11 cellular contexts compared by ENCODE assay signal in genomic region chr1:17565551-17565971, GRCh38. TPM values are rescaled to one million over a fixed set of nuclear protein-coding genes. Genes with fewer than 3 reads are reported as not detected.
DNase-seq lines count a peak whose midpoint lies in the region; ATAC-seq and TF ChIP-seq lines count a peak whose summit lies in the region.
"Had no signal": no experiment of that assay in that cellular context is flagged by ENCODE, and none has a peak within 500 bp of the region (broad histone marks: within the 10 kb centered on the region; RNA-seq: fewer than 3 reads in every experiment).

No MANE protein-coding gene starts in this region.

- peak overlapping the region; percentile 75 for H3K4me3 Mint-ChIP-seq in glutamatergic neuron (ENCODE audit: unreplicated experiment)
- H3K4me3 Mint-ChIP-seq: activated naive CD8-positive, alpha-beta T cell treated with anti-CD3 and anti-CD28 coated beads for 36 hours; T-helper 2 cell treated with Interferon-gamma antibody and Interleukin-4, amounts not matched to agents 5 μg/mL and 100 μg/mL, for 36 hours had no signal

- H3K27me3 ChIP-seq in left ventricle myocardium inferior (ENCODE audit: low read depth) (no peaks in the 10 kb centered on the region), neural cell (ENCODE audit: insufficient read depth, low read depth, low read length) (no peaks in the 10 kb centered on the region), aorta (ENCODE audit: control insufficient read depth in 1 of 2, insufficient read depth in 2 of 2, low read length in 1 of 2) (no peaks in the 10 kb centered on the region), PC-3 (ENCODE audit: low read length) (no peaks in the 10 kb centered on the region)

- no peak for TF ChIP-seq EP300 in neural cell (conservative IDR thresholded peaks at IDR 0.05; ENCODE audit: poor library complexity, severe bottlenecking)

- no peak for TF ChIP-seq RAD21 in neural cell (conservative IDR thresholded peaks at IDR 0.05)

- DNase-seq in left ventricle myocardium inferior (no peak), left cardiac atrium (no peak), glutamatergic neuron (no peak), aorta (no peak), dedifferentiated amniotic fluid mesenchymal stem cell (ENCODE audit: extremely low spot score) (no peak), PC-3 (no peak)
- DNase-seq: activated naive CD8-positive, alpha-beta T cell treated with anti-CD3 and anti-CD28 coated beads for 36 hours; NCI-H187 had no signal

- TF ChIP-seq CTCF in left ventricle myocardium inferior (IDR thresholded peaks at IDR 0.05; ENCODE audit: borderline replicate concordance) (no peak), glutamatergic neuron (IDR thresholded peaks at IDR 0.05; ENCODE audit: partially characterized antibody, unreplicated experiment) (no peak), neural cell (IDR thresholded peaks at IDR 0.05; ENCODE audit: poor library complexity, severe bottlenecking) (no peak), PC-3 (conservative IDR thresholded peaks at IDR 0.05; ENCODE audit: low read depth, low read length) (no peak)

- H3K4me3 ChIP-seq in left ventricle myocardium inferior (no peak overlapping the region), neural cell (ENCODE audit: low read length) (peak overlapping the region; percentile 47), aorta (ENCODE audit: low read length in 2 of 2) (no peak overlapping the region), PC-3 (ENCODE audit: low read length) (no peak overlapping the region)

- H2AFZ ChIP-seq in neural cell (ENCODE audit: low read depth, low read length) (no peak overlapping the region), PC-3 (ENCODE audit: low read length) (no peak overlapping the region)

- intact Hi-C loops in left ventricle myocardium inferior (cut with micrococcal nuclease) (no loop called here), left cardiac atrium (cut with DNase I) (no loop called here), aorta (cut with DNase I) (no loop called here), PC-3 (cut with micrococcal nuclease) (loop anchor here (5.0 kb wide), 1 partner anchor 123 kb away; no protein-coding TSS in a partner anchor)

- H4K20me1 ChIP-seq in neural cell (ENCODE audit: insufficient read depth), result peaks cover 5% of the 10 kb centered on the region
- H4K20me1 ChIP-seq in PC-3 (ENCODE audit: low read length), result no peaks in the 10 kb centered on the region

- H3F3A ChIP-seq in neural cell (ENCODE audit: insufficient read depth, low read length, poor library complexity, severe bottlenecking) (no peaks in the 10 kb centered on the region), PC-3 (ENCODE audit: low read length, unreplicated experiment) (no peaks in the 10 kb centered on the region)

- ATAC-seq in left cardiac atrium (no peak), aorta (ENCODE audit: low FRiP score) (no peak), PC-3 (no peak), HG03196 (IDR thresholded peaks at IDR 0.05; ENCODE audit: unreplicated experiment) (no peak)

- POLR2A ChIA-PET in PC-3 (lab: Charles Lee; ENCODE audit: unreplicated experiment), result no interaction called here

- H3K9me3 ChIP-seq in left ventricle myocardium inferior (replicated peaks) (no peaks in the 10 kb centered on the region), neural cell (ENCODE audit: low read length) (no peaks in the 10 kb centered on the region), aorta (ENCODE audit: control insufficient read depth, low read length) (no peaks in the 10 kb centered on the region), PC-3 (ENCODE audit: low read length) (no peaks in the 10 kb centered on the region)

- peak overlapping the region; percentile 94 for H3K27ac Mint-ChIP-seq in glutamatergic neuron (ENCODE audit: unreplicated experiment)
- H3K27ac Mint-ChIP-seq: activated naive CD8-positive, alpha-beta T cell treated with anti-CD3 and anti-CD28 coated beads for 36 hours; T-helper 2 cell treated with Interferon-gamma antibody and Interleukin-4, amounts not matched to agents 5 μg/mL and 100 μg/mL, for 36 hours had no signal

- H3K4me2 ChIP-seq in neural cell (ENCODE audit: low read length), result no peak overlapping the region
- H3K4me2 ChIP-seq in PC-3 (ENCODE audit: low read length), result no peak overlapping the region

- WGBS in aorta, 2 donors, result 17 to 27% methylated on average over 12 of the region's 12 CpGs

- H3K36me3 ChIP-seq in left ventricle myocardium inferior (no peaks in the 10 kb centered on the region), neural cell (ENCODE audit: insufficient read depth, low read length) (no peaks in the 10 kb centered on the region), aorta (ENCODE audit: control insufficient read depth in 1 of 2, insufficient read depth in 2 of 2, low read length in 1 of 2) (no peaks in the 10 kb centered on the region), PC-3 (ENCODE audit: low read depth, low read length) (no peaks in the 10 kb centered on the region)

- H3K27me3 Mint-ChIP-seq in glutamatergic neuron (ENCODE audit: unreplicated experiment), result peaks cover 14% of the 10 kb centered on the region

- H3K79me2 ChIP-seq in neural cell (replicated peaks; ENCODE audit: insufficient read depth, low read length) (peaks cover 36% of the 10 kb centered on the region), PC-3 (ENCODE audit: low read length) (peaks cover 61% of the 10 kb centered on the region)

- peaks cover 100% of the 10 kb centered on the region for H3K4me1 ChIP-seq in left ventricle myocardium inferior
- H3K4me1 ChIP-seq in aorta (ENCODE audit: control insufficient read depth in 1 of 2, insufficient read depth in 2 of 2, low read length in 2 of 2), result peaks cover 3 to 5% of the 10 kb centered on the region in 2 donors
- peaks cover 42% of the 10 kb centered on the region for H3K4me1 ChIP-seq in PC-3 (ENCODE audit: insufficient read depth, low read length)

- H3K9me3 Mint-ChIP-seq in glutamatergic neuron (ENCODE audit: unreplicated experiment), result peaks cover 15% of the 10 kb centered on the region
- H3K9me3 Mint-ChIP-seq: activated naive CD8-positive, alpha-beta T cell treated with anti-CD3 and anti-CD28 coated beads for 36 hours; T-helper 2 cell treated with Interferon-gamma antibody and Interleukin-4, amounts not matched to agents 5 μg/mL and 100 μg/mL, for 36 hours had no signal

- H3K9me2 ChIP-seq in neural cell (ENCODE audit: insufficient read depth, low read length) (no peaks in the 10 kb centered on the region), PC-3 (replicated peaks; ENCODE audit: low read length) (no peaks in the 10 kb centered on the region)

- H3K36me3 Mint-ChIP-seq in glutamatergic neuron (ENCODE audit: unreplicated experiment), result no peaks in the 10 kb centered on the region
- H3K36me3 Mint-ChIP-seq: activated naive CD8-positive, alpha-beta T cell treated with anti-CD3 and anti-CD28 coated beads for 36 hours had no signal

- no TSS peak for BruUV-seq in PC-3 (replicated peaks; lab: Mats Ljungman, UMichigan)

- peak overlapping the region; percentile 96 for H3K27ac ChIP-seq in left ventricle myocardium inferior (replicated peaks)
- peak overlapping the region; percentile 12 for H3K27ac ChIP-seq in neural cell (ENCODE audit: low read length)
- H3K27ac ChIP-seq in aorta (ENCODE audit: low read depth in 1 of 2, low read length in 2 of 2), result peak overlapping the region; percentile 71 to 99
- no peak overlapping the region for H3K27ac ChIP-seq in PC-3 (ENCODE audit: low read length)

- H3K9ac ChIP-seq in neural cell (ENCODE audit: low read length), result peak overlapping the region; percentile 29
- no peak overlapping the region for H3K9ac ChIP-seq in PC-3 (ENCODE audit: low read length)

- peaks cover 60% of the 10 kb centered on the region for H3K4me1 Mint-ChIP-seq in glutamatergic neuron (ENCODE audit: low read depth, unreplicated experiment)
- H3K4me1 Mint-ChIP-seq: activated naive CD8-positive, alpha-beta T cell treated with anti-CD3 and anti-CD28 coated beads for 36 hours had no signal

- CTCF ChIA-PET in PC-3 (lab: Charles Lee), result no interaction called here

TF ChIP-seq in neural cell, 6 proteins besides CTCF, POLR2A, EP300 and RAD21:
- TF ChIP-seq REST (IDR thresholded peaks at IDR 0.05; ENCODE audit: borderline replicate concordance) (no peak), POLR2AphosphoS5 (IDR thresholded peaks at IDR 0.05) (no peak), MXI1 (conservative IDR thresholded peaks at IDR 0.05; ENCODE audit: poor library complexity, severe bottlenecking) (no peak)

RNA-seq across cellular contexts. Expression of gene ARHGEF10L, which starts 26.1 kb away (rescaled TPM):
- 59.1 TPM for total RNA-seq in left ventricle myocardium inferior
- total RNA-seq in left cardiac atrium, result 10 to 100 TPM; 40.6 to 44.9 TPM
- 89.8 TPM for total RNA-seq in glutamatergic neuron (ENCODE audit: unreplicated experiment)
- 123 and 142 TPM in 2 replicates for polyA plus RNA-seq in neural cell
- polyA minus RNA-seq in neural cell, result 74.5 and 77.4 TPM in 2 replicates
- total RNA-seq in aorta, result 100 to 1,000 TPM; 143 to 190 TPM
- 100 to 1,000 TPM in 1 of 2 donors, 10 to 100 TPM in 1; 24.0 to 122 TPM for polyA plus RNA-seq in aorta
- 11.2 and 11.3 TPM in 2 replicates for total RNA-seq in PC-3 (2014; rRNA removed)
- total RNA-seq: activated naive CD8-positive, alpha-beta T cell treated with anti-CD3 and anti-CD28 coated beads for 36 hours had no signal
